1 cellular context compared by ENCODE assay signal in the genomic region with DNA sequence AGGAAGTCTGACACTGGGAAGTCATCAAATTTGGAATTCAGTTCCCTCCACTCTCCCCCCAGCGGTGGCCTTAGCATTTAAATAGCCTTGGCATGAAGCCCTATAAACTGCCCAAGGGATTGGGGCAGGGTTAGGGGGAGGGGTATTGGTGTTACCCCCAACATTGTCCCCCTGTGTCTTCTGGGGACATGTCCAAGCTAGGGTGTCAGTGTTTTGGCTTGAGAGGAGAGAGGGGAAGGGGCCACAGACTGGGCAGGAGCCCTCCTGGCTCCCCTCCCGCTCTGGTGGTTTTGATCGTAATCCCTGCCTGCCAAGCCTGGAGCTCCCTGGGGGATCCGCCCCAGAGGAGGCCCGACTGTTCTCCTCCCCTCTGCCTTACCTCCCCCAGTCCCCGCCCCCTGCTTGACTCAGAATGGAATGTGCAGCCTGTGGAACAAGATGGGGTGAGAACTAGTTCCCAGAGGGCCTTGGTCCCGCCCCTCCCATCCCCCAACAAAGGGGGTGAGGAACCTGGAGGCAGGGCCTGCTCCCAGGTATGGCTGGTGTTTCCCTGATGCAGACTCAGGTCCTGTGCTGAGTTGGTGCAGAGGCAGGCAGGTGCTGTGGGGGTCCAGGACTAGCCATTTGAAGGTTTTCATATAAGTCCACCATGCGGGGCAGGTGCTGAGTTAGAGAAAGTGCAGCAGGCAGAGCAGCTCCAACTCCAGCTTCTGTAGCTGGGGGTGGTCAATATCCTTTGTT.
TF ChIP-seq lines count a peak whose summit lies in the region.

No MANE protein-coding gene starts in this region.

TF ChIP-seq in HEK293, 187 proteins besides CTCF, POLR2A, EP300 and RAD21 (continued from another document and continues in another):
- no peak for TF ChIP-seq ZNF488 (tag by site-specific recombination; IDR thresholded peaks at IDR 0.05)
- TF ChIP-seq, protein P1, sequence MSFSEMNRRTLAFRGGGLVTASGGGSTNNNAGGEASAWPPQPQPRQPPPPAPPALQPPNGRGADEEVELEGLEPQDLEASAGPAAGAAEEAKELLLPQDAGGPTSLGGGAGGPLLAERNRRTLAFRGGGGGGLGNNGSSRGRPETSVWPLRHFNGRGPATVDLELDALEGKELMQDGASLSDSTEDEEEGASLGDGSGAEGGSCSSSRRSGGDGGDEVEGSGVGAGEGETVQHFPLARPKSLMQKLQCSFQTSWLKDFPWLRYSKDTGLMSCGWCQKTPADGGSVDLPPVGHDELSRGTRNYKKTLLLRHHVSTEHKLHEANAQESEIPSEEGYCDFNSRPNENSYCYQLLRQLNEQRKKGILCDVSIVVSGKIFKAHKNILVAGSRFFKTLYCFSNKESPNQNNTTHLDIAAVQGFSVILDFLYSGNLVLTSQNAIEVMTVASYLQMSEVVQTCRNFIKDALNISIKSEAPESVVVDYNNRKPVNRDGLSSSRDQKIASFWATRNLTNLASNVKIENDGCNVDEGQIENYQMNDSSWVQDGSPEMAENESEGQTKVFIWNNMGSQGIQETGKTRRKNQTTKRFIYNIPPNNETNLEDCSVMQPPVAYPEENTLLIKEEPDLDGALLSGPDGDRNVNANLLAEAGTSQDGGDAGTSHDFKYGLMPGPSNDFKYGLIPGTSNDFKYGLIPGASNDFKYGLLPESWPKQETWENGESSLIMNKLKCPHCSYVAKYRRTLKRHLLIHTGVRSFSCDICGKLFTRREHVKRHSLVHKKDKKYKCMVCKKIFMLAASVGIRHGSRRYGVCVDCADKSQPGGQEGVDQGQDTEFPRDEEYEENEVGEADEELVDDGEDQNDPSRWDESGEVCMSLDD (tag by site-specific recombination; IDR thresholded peaks at IDR 0.05), result no peak
- TF ChIP-seq HIC1 (tag by site-specific recombination; IDR thresholded peaks at IDR 0.05), result no peak; the same call in 1 of the 2 replicates
- TF ChIP-seq ZNF114 (tag by site-specific recombination; IDR thresholded peaks at IDR 0.05), result no peak
- TF ChIP-seq YY2 (tag by site-specific recombination; IDR thresholded peaks at IDR 0.05), result no peak
- TF ChIP-seq ATF2 (tag by site-specific recombination; IDR thresholded peaks at IDR 0.05; ENCODE audit: low read depth), result no peak
- TF ChIP-seq ZIC2 (tag by site-specific recombination; IDR thresholded peaks at IDR 0.05), result peak; percentile 83
- TF ChIP-seq ZNF692 (tag by site-specific recombination; IDR thresholded peaks at IDR 0.05), result peak; percentile 25; the same call in 1 of the 2 replicates
- peak; percentile 85 for TF ChIP-seq ZNF341 (tag by site-specific recombination; IDR thresholded peaks at IDR 0.05; ENCODE audit: low read depth)
- TF ChIP-seq ZNF621 (tag by site-specific recombination; IDR thresholded peaks at IDR 0.05), result no peak
- TF ChIP-seq GLIS1 (tag by site-specific recombination; IDR thresholded peaks at IDR 0.05), result peak; percentile 99
- TF ChIP-seq, protein P2, sequence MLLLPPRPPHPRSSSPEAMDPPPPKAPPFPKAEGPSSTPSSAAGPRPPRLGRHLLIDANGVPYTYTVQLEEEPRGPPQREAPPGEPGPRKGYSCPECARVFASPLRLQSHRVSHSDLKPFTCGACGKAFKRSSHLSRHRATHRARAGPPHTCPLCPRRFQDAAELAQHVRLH (tag by site-specific recombination; IDR thresholded peaks at IDR 0.05), result no peak
- no peak for TF ChIP-seq TRIM28 (IDR thresholded peaks at IDR 0.05; ENCODE audit: borderline replicate concordance, low read length)
- no peak for TF ChIP-seq SALL2 (tag by site-specific recombination; IDR thresholded peaks at IDR 0.05; ENCODE audit: borderline replicate concordance)
- TF ChIP-seq OVOL3 (tag by site-specific recombination; IDR thresholded peaks at IDR 0.05), result no peak
- TF ChIP-seq ZNF19 (tag by site-specific recombination; IDR thresholded peaks at IDR 0.05; ENCODE audit: low read depth), result no peak
- no peak for TF ChIP-seq ZSCAN30 (tag by site-specific recombination; IDR thresholded peaks at IDR 0.05)
- no peak for TF ChIP-seq ZNF157 (tag by site-specific recombination; IDR thresholded peaks at IDR 0.05)
- no peak for TF ChIP-seq ZNF585B (tag by site-specific recombination; IDR thresholded peaks at IDR 0.05)
- no peak for TF ChIP-seq ZNF707 (tag by site-specific recombination; IDR thresholded peaks at IDR 0.05)
- TF ChIP-seq PRDM1 (tag by site-specific recombination; IDR thresholded peaks at IDR 0.05), result no peak
- no peak for TF ChIP-seq ZNF223 (tag by site-specific recombination; IDR thresholded peaks at IDR 0.05)
- peak; percentile 35; the same call in 1 of the 2 replicates for TF ChIP-seq ZBTB8A (tag by site-specific recombination; IDR thresholded peaks at IDR 0.05)
- no peak for TF ChIP-seq ZNF292 (tag by site-specific recombination; IDR thresholded peaks at IDR 0.05; ENCODE audit: borderline replicate concordance, low read depth)
- TF ChIP-seq ZNF10 (tag by site-specific recombination; IDR thresholded peaks at IDR 0.05), result no peak
- TF ChIP-seq ZNF404 (tag by site-specific recombination; IDR thresholded peaks at IDR 0.05), result no peak
- TF ChIP-seq ZNF280C (tag by site-specific recombination; IDR thresholded peaks at IDR 0.05), result no peak
- TF ChIP-seq TSHZ1 (tag by site-specific recombination; IDR thresholded peaks at IDR 0.05; ENCODE audit: borderline replicate concordance), result peak; percentile 30; the same call in 1 of the 2 replicates
- no peak for TF ChIP-seq ZNF391 (tag by site-specific recombination; IDR thresholded peaks at IDR 0.05; ENCODE audit: borderline replicate concordance, low read depth)
- no peak for TF ChIP-seq ZNF26 (tag by site-specific recombination; IDR thresholded peaks at IDR 0.05)
- TF ChIP-seq ZNF548 (tag by site-specific recombination; IDR thresholded peaks at IDR 0.05), result no peak
- TF ChIP-seq, protein P3, sequence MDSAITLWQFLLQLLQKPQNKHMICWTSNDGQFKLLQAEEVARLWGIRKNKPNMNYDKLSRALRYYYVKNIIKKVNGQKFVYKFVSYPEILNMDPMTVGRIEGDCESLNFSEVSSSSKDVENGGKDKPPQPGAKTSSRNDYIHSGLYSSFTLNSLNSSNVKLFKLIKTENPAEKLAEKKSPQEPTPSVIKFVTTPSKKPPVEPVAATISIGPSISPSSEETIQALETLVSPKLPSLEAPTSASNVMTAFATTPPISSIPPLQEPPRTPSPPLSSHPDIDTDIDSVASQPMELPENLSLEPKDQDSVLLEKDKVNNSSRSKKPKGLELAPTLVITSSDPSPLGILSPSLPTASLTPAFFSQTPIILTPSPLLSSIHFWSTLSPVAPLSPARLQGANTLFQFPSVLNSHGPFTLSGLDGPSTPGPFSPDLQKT (IDR thresholded peaks at IDR 0.05; ENCODE audit: borderline replicate concordance, low read depth, low read length), result no peak
- TF ChIP-seq ZBTB7A (tag by site-specific recombination; IDR thresholded peaks at IDR 0.05; ENCODE audit: low read depth), result no peak
- TF ChIP-seq ZNF747 (tag by site-specific recombination; IDR thresholded peaks at IDR 0.05), result no peak
